In the genomic region with DNA sequence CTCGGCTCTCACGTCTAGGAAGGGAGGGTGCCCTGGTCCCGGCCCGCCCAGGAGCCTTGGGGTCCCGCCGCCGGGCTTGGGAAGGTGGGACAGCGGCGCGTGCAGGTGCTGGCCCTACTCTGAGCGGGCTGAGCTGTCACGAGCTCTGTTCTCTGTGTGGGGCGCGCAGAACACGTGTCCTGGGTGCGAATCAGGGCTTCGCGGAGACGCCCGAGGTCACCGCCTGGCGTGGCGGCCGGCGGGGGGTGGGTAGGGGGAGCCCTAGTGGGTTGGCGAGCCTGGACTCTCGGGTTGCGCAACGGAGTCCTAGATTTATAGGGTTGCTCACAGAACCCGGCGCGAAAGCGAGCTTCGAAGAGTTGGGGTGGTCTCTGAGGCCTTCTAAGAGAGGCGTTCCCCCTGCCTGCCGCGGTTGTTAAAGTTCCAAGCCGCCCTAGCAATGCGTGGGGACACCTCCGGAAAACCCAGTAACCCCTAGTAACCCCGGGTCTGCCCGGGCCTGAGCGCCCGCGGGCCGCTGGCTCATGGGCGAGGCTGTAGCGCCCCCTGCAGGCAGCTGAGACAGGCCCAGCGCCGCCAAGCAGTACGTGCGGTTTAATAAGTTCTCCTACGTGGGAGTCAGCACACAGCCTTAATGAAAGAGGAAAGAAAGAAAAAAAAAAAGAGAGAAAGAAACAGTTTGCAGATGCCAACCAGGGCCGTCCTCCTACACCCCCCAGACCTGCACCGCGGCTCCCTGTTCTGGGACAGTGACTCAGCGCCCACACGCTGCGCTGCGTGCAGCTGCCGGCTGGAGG, we compare ENCODE assay signal across 8 cellular contexts. TPM values are rescaled to one million over a fixed set of nuclear protein-coding genes. Genes with fewer than 3 reads are reported as not detected.
DNase-seq lines count a peak whose midpoint lies in the region; ATAC-seq, FAIRE-seq and TF ChIP-seq lines count a peak whose summit lies in the region.

No MANE protein-coding gene starts in this region.

- peaks cover 5% of the 10 kb centered on the region; the same call in 1 of the 2 replicates for H3K9me3 ChIP-seq in BLaER1
- H3K9me3 ChIP-seq in endothelial cell of umbilical vein (replicated peaks; ENCODE audit: control insufficient read depth, insufficient read depth, low read length) = no peaks in the 10 kb centered on the region

- TF ChIP-seq POLR2A in endothelial cell of umbilical vein (IDR thresholded peaks at IDR 0.05; ENCODE audit: low read depth, low read length) = peak; percentile 90

- peak overlapping the region; percentile 53 for H3K4me3 ChIP-seq in BLaER1
- peak overlapping the region; percentile 91 to 95 (median 93) for H3K4me3 ChIP-seq in endothelial cell of umbilical vein (replicated peaks in 1 of 3; ENCODE audit: insufficient read depth in 1 of 3, low read depth in 1 of 3, low read length in 3 of 3)

- peaks cover 67% of the 10 kb centered on the region for H3K4me1 ChIP-seq in BLaER1
- H3K4me1 ChIP-seq in endothelial cell of umbilical vein (ENCODE audit: control insufficient read depth, extremely low read depth, insufficient read depth, low read length) = peaks cover 42% of the 10 kb centered on the region

- no peak for FAIRE-seq in endothelial cell of umbilical vein (lab: Jason Lieb, UNC)

- H3K79me2 ChIP-seq in endothelial cell of umbilical vein (ENCODE audit: control insufficient read depth, insufficient read depth, low read length) = peaks cover 20% of the 10 kb centered on the region

- ATAC-seq in GM19023 (IDR thresholded peaks at IDR 0.05; ENCODE audit: unreplicated experiment) (peak; percentile 61), HG03280 (IDR thresholded peaks at IDR 0.05; ENCODE audit: unreplicated experiment) (peak; percentile 66)

- H4K20me1 ChIP-seq in BLaER1 (peaks cover 51% of the 10 kb centered on the region), endothelial cell of umbilical vein (replicated peaks; ENCODE audit: control insufficient read depth, extremely low read depth, insufficient read depth, low read length) (no peaks in the 10 kb centered on the region)

- intact Hi-C loops in endothelial cell of umbilical vein (cut with micrococcal nuclease) = loop anchor here (1.0 to 5.0 kb wide), 15 partner anchors 16 to 734 kb away; a partner anchor contains a TSS

- H3K9me1 ChIP-seq in endothelial cell of umbilical vein (replicated peaks; ENCODE audit: control insufficient read depth, extremely low read depth, insufficient read depth, low read length) = no peaks in the 10 kb centered on the region

- peaks cover 80% of the 10 kb centered on the region for H3K27me3 ChIP-seq in BLaER1
- no peaks in the 10 kb centered on the region for H3K27me3 ChIP-seq in endothelial cell of umbilical vein (ENCODE audit: control insufficient read depth in 2 of 2, insufficient read depth in 2 of 2, low read length in 2 of 2)

- CTCF ChIA-PET in endothelial cell of umbilical vein (lab: Charles Lee) = interaction anchor here (0.6 to 9.0 kb wide), 25 partner anchors 10 to 558 kb away, joined by 3 to 117 read pairs (median 4); no protein-coding TSS in a partner anchor

- no peak overlapping the region for H3K9ac ChIP-seq in BLaER1
- H3K9ac ChIP-seq in endothelial cell of umbilical vein (replicated peaks; ENCODE audit: extremely low read depth, insufficient read depth, low read length) = peak overlapping the region; percentile 72

- BruUV-seq in endothelial cell of umbilical vein (replicated peaks; lab: Mats Ljungman, UMichigan) = TSS peak; percentile 31

- peak overlapping the region; percentile 97 for H3K4me2 ChIP-seq in BLaER1
- peak overlapping the region; percentile 91 for H3K4me2 ChIP-seq in endothelial cell of umbilical vein (ENCODE audit: insufficient read depth, low read length)

- H3K27ac ChIP-seq in BLaER1 (no peak overlapping the region), endothelial cell of umbilical vein (ENCODE audit: insufficient read depth, low read depth, low read length) (peak overlapping the region; percentile 80)

- peak; percentile 87 to 99 for TF ChIP-seq CTCF in endothelial cell of umbilical vein (IDR thresholded peaks at IDR 0.05; ENCODE audit: extremely low read depth in 1 of 2, insufficient read depth in 1 of 2, low read depth in 1 of 2, low read length in 2 of 2)

- dilution Hi-C loops in endothelial cell of umbilical vein (cut with MboI; ENCODE audit: extremely low pct_ligation_motif_present, low sequenced_read_pairs) = no loop called here

- peak overlapping the region; percentile 33 for H2AFZ ChIP-seq in endothelial cell of umbilical vein (ENCODE audit: low read depth, low read length)

- H3K36me3 ChIP-seq in BLaER1 = no peaks in the 10 kb centered on the region
- no peaks in the 10 kb centered on the region for H3K36me3 ChIP-seq in endothelial cell of umbilical vein (ENCODE audit: control insufficient read depth in 2 of 2, extremely low read depth in 1 of 2, insufficient read depth in 2 of 2, low read length in 2 of 2)

- POLR2A ChIA-PET in endothelial cell of umbilical vein (lab: Charles Lee) = interaction anchor here (0.6 to 2.0 kb wide), 7 partner anchors 8 to 548 kb away, joined by 3 to 10 read pairs (median 5); no protein-coding TSS in a partner anchor

- DNase-seq in NOMO-1 treated with dmso at 0.1 percent for 144 hours (lab: John Stamatoyannopoulos, UW; ENCODE audit: unreplicated experiment) (peak; percentile 84), endothelial cell of umbilical vein (ENCODE audit: low read depth, low spot score) (peak; percentile 96), middle frontal gyrus (ENCODE audit: extremely low spot score, low spot score) (peak; percentile 60)
- peak; percentile 54 for DNase-seq in activated CD8-positive, alpha-beta memory T cell treated with anti-CD3 and anti-CD28 coated beads, Interleukin-2, amount 50 U/mL, for 1 hour (ENCODE audit: extremely low read depth)
- peak; percentile 74 to 78 for DNase-seq in stimulated activated CD8-positive, alpha-beta memory T cell treated with anti-CD3 and anti-CD28 coated beads, Interleukin-2, amount 100 ng/mL, for 48 hours (ENCODE audit: low read depth in 2 of 2)

TF ChIP-seq in endothelial cell of umbilical vein, 7 proteins besides CTCF, POLR2A, EP300 and RAD21:
- peak; percentile 98 for TF ChIP-seq POLR2AphosphoS5 (IDR thresholded peaks at IDR 0.05; ENCODE audit: insufficient read depth, low read depth, low read length)
- TF ChIP-seq EZH2 (IDR thresholded peaks at IDR 0.05; ENCODE audit: borderline replicate concordance, low read depth, low read length, severe bottlenecking) = no peak
- no peak for TF ChIP-seq MYC (IDR thresholded peaks at IDR 0.05; ENCODE audit: low read depth, low read length)
- peak; percentile 96 for TF ChIP-seq FOS (IDR thresholded peaks at IDR 0.05; ENCODE audit: borderline replicate concordance, insufficient read depth, low read length)
- peak; percentile 40 for TF ChIP-seq JUN (IDR thresholded peaks at IDR 0.05; ENCODE audit: borderline replicate concordance, insufficient read depth, insufficient read length, low read depth)

RNA-seq across cellular contexts. Expression of a gene that starts 2.7 kb away (rescaled TPM):
- 36.7 and 45.3 TPM in 2 replicates for total RNA-seq in endothelial cell of umbilical vein
- polyA plus RNA-seq in endothelial cell of umbilical vein = 40.0 and 55.5 TPM in 2 replicates
- polyA plus RNA-seq in endothelial cell of umbilical vein (2011; cell fraction: cytosol; rRNA removed) = 38.6 and 41.8 TPM in 2 replicates
- polyA plus RNA-seq in endothelial cell of umbilical vein (2011; cell fraction: nucleus; rRNA removed) = 49.5 and 61.8 TPM in 2 replicates
- 35.5 and 48.4 TPM in 2 replicates for polyA plus RNA-seq in endothelial cell of umbilical vein (2012)
- polyA minus RNA-seq in endothelial cell of umbilical vein = 40.7 and 47.6 TPM in 2 replicates
- 33.7 TPM for polyA minus RNA-seq in endothelial cell of umbilical vein (2011; cell fraction: cytosol; rRNA and poly(A)+ RNA removed)
- polyA minus RNA-seq in endothelial cell of umbilical vein (2011; cell fraction: nucleus; rRNA and poly(A)+ RNA removed) = 21.9 and 33.6 TPM in 2 replicates

RNA-seq across cellular contexts. Expression of a gene that starts 13.6 kb away (rescaled TPM):
- total RNA-seq in endothelial cell of umbilical vein = 36.7 and 42.4 TPM in 2 replicates
- 15.4 and 17.3 TPM in 2 replicates for polyA plus RNA-seq in endothelial cell of umbilical vein
- 19.9 and 24.1 TPM in 2 replicates for polyA plus RNA-seq in endothelial cell of umbilical vein (2011; cell fraction: cytosol; rRNA removed)
- 53.1 and 58.4 TPM in 2 replicates for polyA plus RNA-seq in endothelial cell of umbilical vein (2011; cell fraction: nucleus; rRNA removed)
- polyA plus RNA-seq in endothelial cell of umbilical vein (2012) = 17.9 and 19.2 TPM in 2 replicates
- polyA minus RNA-seq in endothelial cell of umbilical vein = 58.1 and 80.1 TPM in 2 replicates
- polyA minus RNA-seq in endothelial cell of umbilical vein (2011; cell fraction: cytosol; rRNA and poly(A)+ RNA removed) = 18.7 TPM
- 85.3 and 127 TPM in 2 replicates for polyA minus RNA-seq in endothelial cell of umbilical vein (2011; cell fraction: nucleus; rRNA and poly(A)+ RNA removed)
